Comparison of ENCODE assay signal across 23 cellular contexts in genomic region chr7:64656489-64656888, GRCh38.
"Had no signal": no experiment of that assay in that cellular context is flagged by ENCODE, and none has a peak within 500 bp of the region (broad histone marks: within the 10 kb centered on the region; RNA-seq: fewer than 3 reads in every experiment).

No MANE protein-coding gene starts in this region.

- H3K4me1 Mint-ChIP-seq: activated CD4-positive, alpha-beta memory T cell treated with anti-CD3 and anti-CD28 coated beads, Interleukin-2, amount 10 ng/mL, durations not matched to agents 7 days and 5 days; activated CD4-positive, alpha-beta T cell treated with anti-CD3 and anti-CD28 coated beads, Interleukin-2, amount 10 ng/mL, durations not matched to agents 7 days and 5 days; activated CD8-positive, alpha-beta memory T cell treated with anti-CD3 and anti-CD28 coated beads, Interleukin-2, amount 10 ng/mL, durations not matched to agents 7 days and 5 days; activated naive CD8-positive, alpha-beta T cell treated with anti-CD3 and anti-CD28 coated beads, Interleukin-2, amount 10 ng/mL, durations not matched to agents 7 days and 5 days; brain had no signal

- H3K27me3 Mint-ChIP-seq: activated CD4-positive, alpha-beta memory T cell treated with anti-CD3 and anti-CD28 coated beads, Interleukin-2, amount 10 ng/mL, durations not matched to agents 7 days and 5 days; activated CD4-positive, alpha-beta T cell treated with anti-CD3 and anti-CD28 coated beads, Interleukin-2, amount 10 ng/mL, durations not matched to agents 7 days and 5 days; activated CD8-positive, alpha-beta memory T cell treated with anti-CD3 and anti-CD28 coated beads, Interleukin-2, amount 10 ng/mL, durations not matched to agents 7 days and 5 days; activated naive CD8-positive, alpha-beta T cell treated with anti-CD3 and anti-CD28 coated beads, Interleukin-2, amount 10 ng/mL, durations not matched to agents 7 days and 5 days had no signal

- DNase-seq: activated CD4-positive, alpha-beta memory T cell treated with anti-CD3 and anti-CD28 coated beads, Interleukin-2, amount 10 ng/mL, durations not matched to agents 7 days and 5 days; activated CD4-positive, alpha-beta T cell treated with anti-CD3 and anti-CD28 coated beads, Interleukin-2, amount 10 ng/mL, durations not matched to agents 7 days and 5 days; activated CD8-positive, alpha-beta memory T cell treated with anti-CD3 and anti-CD28 coated beads, Interleukin-2, amount 10 ng/mL, durations not matched to agents 7 days and 5 days; activated naive CD4-positive, alpha-beta T cell treated with Interleukin-2 at 50 U/mL for 16 hours; activated naive CD8-positive, alpha-beta T cell treated with anti-CD3 and anti-CD28 coated beads, Interleukin-2, amount 10 ng/mL, durations not matched to agents 7 days and 5 days; activated T-cell treated with anti-CD3 and anti-CD28 coated beads, Interleukin-2, amount 50 U/mL, for 48 hours; dorsolateral prefrontal cortex; effector memory CD4-positive, alpha-beta T cell; foreskin fibroblast; heart right ventricle; lower lobe of right lung; mucosa of descending colon; stimulated activated CD4-positive, alpha-beta T cell treated with anti-CD3 and anti-CD28 coated beads, Interleukin-12 subunit alpha, Interleukin-12 subunit beta, amount 100 ng/mL, for 4 hours; stimulated activated CD4-positive, alpha-beta T cell treated with anti-CD3 and anti-CD28 coated beads, Interleukin-4, amount 100 ng/mL, for 1 hour; stomach; tibial artery had no signal

- H3K4me3 Mint-ChIP-seq: activated CD4-positive, alpha-beta memory T cell treated with anti-CD3 and anti-CD28 coated beads, Interleukin-2, amount 10 ng/mL, durations not matched to agents 7 days and 5 days; activated CD4-positive, alpha-beta T cell treated with anti-CD3 and anti-CD28 coated beads, Interleukin-2, amount 10 ng/mL, durations not matched to agents 7 days and 5 days; activated CD8-positive, alpha-beta memory T cell treated with anti-CD3 and anti-CD28 coated beads, Interleukin-2, amount 10 ng/mL, durations not matched to agents 7 days and 5 days; activated naive CD8-positive, alpha-beta T cell treated with anti-CD3 and anti-CD28 coated beads, Interleukin-2, amount 10 ng/mL, durations not matched to agents 7 days and 5 days; brain; natural killer cell treated with Interleukin-12 subunit alpha and Interleukin-12 subunit beta and Interleukin-15 and Interleukin-18, amount 100 ng/mL, for 72 hours had no signal

- H3K36me3 ChIP-seq: ascending aorta, heart right ventricle, lower lobe of right lung, stomach, tibial artery had no signal

- ATAC-seq: activated CD8-positive, alpha-beta memory T cell treated with anti-CD3 and anti-CD28 coated beads, Interleukin-2, amount 10 ng/mL, durations not matched to agents 7 days and 5 days; heart right ventricle; left lobe of liver; lower lobe of right lung; mucosa of descending colon; natural killer cell treated with Interleukin-12 subunit alpha and Interleukin-12 subunit beta and Interleukin-15 and Interleukin-18, amount 100 ng/mL, for 72 hours; sciatic nerve had no signal

- H3K4me3 ChIP-seq: ascending aorta, coronary artery, dorsolateral prefrontal cortex, heart right ventricle, lower lobe of right lung, mucosa of descending colon, skin epidermis, stomach, tibial artery had no signal

- H3K27ac Mint-ChIP-seq: activated CD4-positive, alpha-beta memory T cell treated with anti-CD3 and anti-CD28 coated beads, Interleukin-2, amount 10 ng/mL, durations not matched to agents 7 days and 5 days; activated CD4-positive, alpha-beta T cell treated with anti-CD3 and anti-CD28 coated beads, Interleukin-2, amount 10 ng/mL, durations not matched to agents 7 days and 5 days; activated CD8-positive, alpha-beta memory T cell treated with anti-CD3 and anti-CD28 coated beads, Interleukin-2, amount 10 ng/mL, durations not matched to agents 7 days and 5 days; activated naive CD8-positive, alpha-beta T cell treated with anti-CD3 and anti-CD28 coated beads, Interleukin-2, amount 10 ng/mL, durations not matched to agents 7 days and 5 days; brain; natural killer cell treated with Interleukin-12 subunit alpha and Interleukin-12 subunit beta and Interleukin-15 and Interleukin-18, amount 100 ng/mL, for 72 hours had no signal

- H3K27ac ChIP-seq: ascending aorta, coronary artery, dorsolateral prefrontal cortex, heart right ventricle, lower lobe of right lung, stomach, tibial artery had no signal

- H3K4me1 ChIP-seq: ascending aorta, heart right ventricle, lower lobe of right lung, stomach, tibial artery had no signal

- H3K36me3 Mint-ChIP-seq: brain had no signal

- H3K9me3 ChIP-seq: ascending aorta, lower lobe of right lung, mucosa of descending colon, stomach, tibial artery had no signal

- H3K27me3 ChIP-seq: ascending aorta, dorsolateral prefrontal cortex, heart right ventricle, stomach, tibial artery had no signal
